Comparison of ENCODE assay signal across 11 cellular contexts in genomic region chr7:50229964-50230363, GRCh38.
A peak's percentile ranks its signal among the peaks of the same experiment; 100 is the strongest.
DNase-seq lines count a peak whose midpoint lies in the region; ATAC-seq, FAIRE-seq and TF ChIP-seq lines count a peak whose summit lies in the region.
"Had no signal": no experiment of that assay in that cellular context is flagged by ENCODE, and none has a peak within 500 bp of the region (broad histone marks: within the 10 kb centered on the region; RNA-seq: fewer than 3 reads in every experiment).

No MANE protein-coding gene starts in this region.

- intact Hi-C loops in K562 (cut with micrococcal nuclease), result loop anchor here (5.0 kb wide), 2 partner anchors 77 to 137 kb away; no protein-coding TSS in a partner anchor

- TF ChIP-seq CTCF in GM10248 (IDR thresholded peaks at IDR 0.05; ENCODE audit: control extremely low read depth, extremely low read depth, low read depth, missing control alignments), result peak; percentile 22
- peak; percentile 29 to 66 (median 65); a peak in 5 of 6 replicates for TF ChIP-seq CTCF in K562 (IDR thresholded peaks at IDR 0.05 in 2 of 3, conservative IDR thresholded peaks at IDR 0.05 in 1 of 3; ENCODE audit: insufficient read depth in 2 of 3, low read depth in 1 of 3, low read length in 3 of 3)

- no peaks in the 10 kb centered on the region for H3K27me3 Mint-ChIP-seq in natural killer cell treated with Interleukin-12 subunit alpha and Interleukin-12 subunit beta and Interleukin-15 and Interleukin-18, amount 100 ng/mL, for 72 hours

- H3K9me3 ChIP-seq in K562 (replicated peaks; ENCODE audit: control insufficient read depth, insufficient read depth, low read depth, low read length), result peaks cover 10% of the 10 kb centered on the region

- 41% methylated on average over 3 of the region's 3 CpGs for WGBS in K562 (ENCODE audit: insufficient coverage, low coverage, missing lambda C conversion rate)

- no peaks in the 10 kb centered on the region for H3K9me1 ChIP-seq in K562 (ENCODE audit: control insufficient read depth, insufficient read depth, low read length)

- TF ChIP-seq POLR2A in K562 (conservative IDR thresholded peaks at IDR 0.05), result no peak

- peaks cover 16% of the 10 kb centered on the region for H3K36me3 Mint-ChIP-seq in natural killer cell treated with Interleukin-12 subunit alpha and Interleukin-12 subunit beta and Interleukin-15 and Interleukin-18, amount 100 ng/mL, for 72 hours

- no peak overlapping the region for H3K4me3 ChIP-seq in K562
- H3K4me3 ChIP-seq: MG63 had no signal

- in situ Hi-C loops in K562 (cut with MboI), result no loop called here

- H3K9ac ChIP-seq in K562 (ENCODE audit: insufficient read depth in 1 of 2, low read depth in 2 of 2, low read length in 2 of 2), result no peak overlapping the region

- H3K4me1 Mint-ChIP-seq in natural killer cell treated with Interleukin-12 subunit alpha and Interleukin-12 subunit beta and Interleukin-15 and Interleukin-18, amount 100 ng/mL, for 72 hours (ENCODE audit: low read depth in 2 of 2), result peaks cover 23% of the 10 kb centered on the region in 2 donors

- no peak for TF ChIP-seq EP300 in K562 (IDR thresholded peaks at IDR 0.05; ENCODE audit: low read length)

- H3K9me3 Mint-ChIP-seq in natural killer cell treated with Interleukin-12 subunit alpha and Interleukin-12 subunit beta and Interleukin-15 and Interleukin-18, amount 100 ng/mL, for 72 hours, result no peaks in the 10 kb centered on the region

- ATAC-seq in K562, result no peak
- no peak for ATAC-seq in natural killer cell treated with Interleukin-12 subunit alpha and Interleukin-12 subunit beta and Interleukin-15 and Interleukin-18, amount 100 ng/mL, for 72 hours
- ATAC-seq in GM19452 (IDR thresholded peaks at IDR 0.05; ENCODE audit: unreplicated experiment), result no peak
- ATAC-seq in HG03469 (IDR thresholded peaks at IDR 0.05; ENCODE audit: unreplicated experiment), result no peak

- TF ChIP-seq RAD21 in K562 (CRISPR knock-in tag; conservative IDR thresholded peaks at IDR 0.05 in 1 of 2, IDR thresholded peaks at IDR 0.05 in 1 of 2), result peak; percentile 33 to 74; a peak in 3 of 4 replicates

- H3K36me3 ChIP-seq in K562 (ENCODE audit: control insufficient read depth, insufficient read depth, low read length), result no peaks in the 10 kb centered on the region
- H3K36me3 ChIP-seq: MG63 had no signal

- H3K4me3 Mint-ChIP-seq in natural killer cell treated with Interleukin-12 subunit alpha and Interleukin-12 subunit beta and Interleukin-15 and Interleukin-18, amount 100 ng/mL, for 72 hours, result no peak overlapping the region

- peaks cover 9 to 16% of the 10 kb centered on the region in 2 experiments for H3K4me1 ChIP-seq in K562 (replicated peaks in 1 of 2; ENCODE audit: control insufficient read depth in 2 of 2, insufficient read depth in 2 of 2, low read length in 2 of 2)

- no peak overlapping the region for H2AFZ ChIP-seq in K562 (ENCODE audit: low read depth, low read length)

- CTCF ChIA-PET in GM10248 (lab: Yijun Ruan, JAX) (interaction anchor here (1.2 kb wide), 2 partner anchors 11 to 38 kb away, joined by 3 to 6 read pairs; no protein-coding TSS in a partner anchor), K562 (lab: Yijun Ruan, JAX; ENCODE audit: low intra/inter-chr PET ratio) (interaction anchor here (2.2 kb wide), 1 partner anchor 139 kb away, joined by 9 read pairs; no protein-coding TSS in a partner anchor)

- BruUV-seq in K562 (replicated peaks; lab: Mats Ljungman, UMichigan), result no TSS peak

- DNase-seq in GM10248 (ENCODE audit: extremely low spot score) (no peak), LHCN-M2 (ENCODE audit: low read depth) (peak; percentile 2), K562 (ENCODE audit: extremely low read depth in 1 of 4, low spot score in 3 of 4) (peak; percentile 34 to 62 (median 41)), NCI-H1930 (lab: John Stamatoyannopoulos, UW) (no peak)
- no peak for DNase-seq in natural killer cell treated with Interleukin-12 subunit alpha and Interleukin-12 subunit beta and Interleukin-15 and Interleukin-18, amount 100 ng/mL, for 72 hours (ENCODE audit: low spot score)
- DNase-seq in activated CD4-positive, CD25-positive, alpha-beta regulatory T cell treated with anti-CD3 and anti-CD28 coated beads, Interleukin-2, amount 50 U/mL, for 72 hours, result no peak
- DNase-seq: activated gamma-delta T cell, MG63 had no signal

- no peak overlapping the region for H3K27ac ChIP-seq in K562 (ENCODE audit: extremely low read depth, low read depth, low read length)
- H3K27ac ChIP-seq: epithelial cell of prostate had no signal

- H3K4me2 ChIP-seq in K562 (ENCODE audit: insufficient read depth, low read length), result no peak overlapping the region

- no peaks in the 10 kb centered on the region for H4K20me1 ChIP-seq in K562 (replicated peaks; ENCODE audit: control insufficient read depth, insufficient read depth, low read length)

- H3K79me2 ChIP-seq in K562 (ENCODE audit: control insufficient read depth, insufficient read depth, low read length), result no peaks in the 10 kb centered on the region

- peak overlapping the region; percentile 24 to 67 for H3K27ac Mint-ChIP-seq in natural killer cell treated with Interleukin-12 subunit alpha and Interleukin-12 subunit beta and Interleukin-15 and Interleukin-18, amount 100 ng/mL, for 72 hours

- H3K27me3 ChIP-seq in K562 (ENCODE audit: control insufficient read depth in 2 of 2, insufficient read depth in 2 of 2, low read length in 2 of 2), result no peaks in the 10 kb centered on the region
- H3K27me3 ChIP-seq: MG63 had no signal

- FAIRE-seq in K562 (lab: Jason Lieb, UNC), result no peak

- POLR2A ChIA-PET in GM10248 (lab: Yijun Ruan, JAX) (no interaction called here), K562 (lab: Yijun Ruan, JAX) (no interaction called here)

TF ChIP-seq in K562, 482 proteins besides CTCF, POLR2A, EP300 and RAD21 (continues in another document):
- no peak for TF ChIP-seq KAT2B (IDR thresholded peaks at IDR 0.05; ENCODE audit: low read depth, low read length)
- no peak for TF ChIP-seq ZHX1 (conservative IDR thresholded peaks at IDR 0.05; ENCODE audit: low read length)
- no peak for TF ChIP-seq CREB3L1 (IDR thresholded peaks at IDR 0.05; ENCODE audit: borderline replicate concordance, low read depth)
- TF ChIP-seq HCFC1 (IDR thresholded peaks at IDR 0.05; ENCODE audit: low read depth, low read length), result no peak
- no peak for TF ChIP-seq OTX1 (CRISPR knock-in tag; IDR thresholded peaks at IDR 0.05)
- no peak for TF ChIP-seq ARID1B (IDR thresholded peaks at IDR 0.05)
- no peak for TF ChIP-seq FOXM1 (IDR thresholded peaks at IDR 0.05; ENCODE audit: low read depth)
- no peak for TF ChIP-seq FOXM1 (CRISPR knock-in tag; IDR thresholded peaks at IDR 0.05; ENCODE audit: low read depth)
- TF ChIP-seq PTRF (tag; IDR thresholded peaks at IDR 0.05), result no peak
- no peak for TF ChIP-seq HMGXB4 (CRISPR knock-in tag; IDR thresholded peaks at IDR 0.05)
- TF ChIP-seq ZSCAN29 (IDR thresholded peaks at IDR 0.05), result no peak
- TF ChIP-seq TCF7L2 (IDR thresholded peaks at IDR 0.05; ENCODE audit: low read depth, low read length), result no peak

Comparison
In these comparisons a context has a peak if more than half of its experiments do, and no peak if none do; other contexts are left out.
1. DNase-seq: peak in LHCN-M2 (single experiment) and K562 (4 of 4); none in GM10248 (single experiment), natural killer cell treated with Interleukin-12 subunit alpha and Interleukin-12 subunit beta and Interleukin-15 and Interleukin-18, amount 100 ng/mL, for 72 hours (single experiment), NCI-H1930 (0 of 2) and activated CD4-positive, CD25-positive, alpha-beta regulatory T cell treated with anti-CD3 and anti-CD28 coated beads, Interleukin-2, amount 50 U/mL, for 72 hours (single experiment).